19 cellular contexts compared by ENCODE assay signal in the genomic region with DNA sequence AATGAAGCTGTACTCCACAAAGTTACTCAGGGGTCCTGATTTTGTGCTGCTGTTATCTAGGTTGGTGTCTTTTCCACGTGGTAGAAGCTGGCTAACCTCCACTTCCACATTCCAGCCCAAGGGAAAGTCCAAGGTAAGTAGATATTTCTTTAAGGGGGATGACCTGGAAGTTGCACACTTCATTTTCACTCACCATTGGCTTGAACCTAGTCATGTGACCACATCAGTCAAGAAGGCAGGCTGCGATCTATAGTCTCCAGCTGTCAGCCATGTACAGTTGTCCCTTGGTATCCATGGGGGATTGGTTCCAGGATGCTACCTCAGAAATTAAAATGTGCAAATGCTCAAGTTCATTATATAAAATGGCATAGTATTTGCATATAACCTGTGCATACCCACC. TPM values are rescaled to one million over a fixed set of nuclear protein-coding genes. Genes with fewer than 3 reads are reported as not detected.
A peak's percentile ranks its signal among the peaks of the same experiment; 100 is the strongest.
DNase-seq lines count a peak whose midpoint lies in the region; ATAC-seq, FAIRE-seq and TF ChIP-seq lines count a peak whose summit lies in the region.
"Had no signal": no experiment of that assay in that cellular context is flagged by ENCODE, and none has a peak within 500 bp of the region (broad histone marks: within the 10 kb centered on the region; RNA-seq: fewer than 3 reads in every experiment).

No MANE protein-coding gene starts in this region.

- CTCF ChIA-PET in K562 (lab: Yijun Ruan, JAX; ENCODE audit: low intra/inter-chr PET ratio) = no interaction called here

- H2AFZ ChIP-seq in K562 (ENCODE audit: low read depth, low read length) = peak overlapping the region; percentile 62; the same call in 1 of the 2 replicates

- TF ChIP-seq POLR2A in K562 (conservative IDR thresholded peaks at IDR 0.05) (no peak), stomach (IDR thresholded peaks at IDR 0.05) (no peak)

- in situ Hi-C loops in K562 (cut with MboI) = no loop called here

- WGBS in K562 (ENCODE audit: insufficient coverage, low coverage, missing lambda C conversion rate) = 44% methylated on average over 2 of the region's 2 CpGs
- WGBS in stomach, 5 donors = 71 to 81% (median 79%) methylated on average over 2 of the region's 2 CpGs

- no peak for TF ChIP-seq EP300 in Ishikawa (IDR thresholded peaks at IDR 0.05; ENCODE audit: borderline replicate concordance)
- no peak for TF ChIP-seq EP300 in K562 (IDR thresholded peaks at IDR 0.05; ENCODE audit: low read length)
- no peak for TF ChIP-seq EP300 in stomach (IDR thresholded peaks at IDR 0.05)

- no TSS peak for BruUV-seq in K562 (replicated peaks; lab: Mats Ljungman, UMichigan)

- DNase-seq in K562 (ENCODE audit: extremely low read depth in 1 of 4, low spot score in 3 of 4) (peak in 1 of 4 experiments; percentile 23), urothelium cell line (ENCODE audit: low spot score) (no peak), stomach (no peak)
- DNase-seq: AML-193; Caco-2; Calu3; CD4-positive, alpha-beta T cell; CD8-positive, alpha-beta T cell; DMS79 treated with DMSO at 0.1 percent for 48 hours; GF-D8 had no signal

- H3K4me3 ChIP-seq in K562 (no peak overlapping the region), stomach (no peak overlapping the region)
- H3K4me3 ChIP-seq: A549; BLaER1 treated with 17β-estradiol and CSF1 and Interleukin-3, amounts not matched to agents 10 nM and 100 nM had no signal

- 0 out of 2 replicates have a peak, but pooled peaks cover 7% of the 10 kb centered on the region for H3K9me3 ChIP-seq in K562 (replicated peaks; ENCODE audit: control insufficient read depth, insufficient read depth, low read depth, low read length)
- H3K9me3 ChIP-seq in stomach = peaks cover 0 to 10% (median 0%) of the 10 kb centered on the region in 4 donors
- H3K9me3 ChIP-seq: A549, Caco-2 had no signal

- H3K27ac ChIP-seq in K562 (ENCODE audit: extremely low read depth, low read depth, low read length) (no peak overlapping the region), stomach (no peak overlapping the region)
- H3K27ac ChIP-seq: 22Rv1; A549; BLaER1 treated with 17β-estradiol and CSF1 and Interleukin-3, amounts not matched to agents 10 nM and 100 nM; C4-2B had no signal

- intact Hi-C loops in K562 (cut with micrococcal nuclease) = no loop called here
- intact Hi-C loops in stomach (cut with DNase I; ENCODE audit: low total_unique reads) = no loop called here

- no peak overlapping the region for H3K9ac ChIP-seq in K562 (ENCODE audit: insufficient read depth in 1 of 2, low read depth in 2 of 2, low read length in 2 of 2)
- H3K9ac ChIP-seq: BLaER1 treated with 17β-estradiol and CSF1 and Interleukin-3, amounts not matched to agents 10 nM and 100 nM had no signal

- POLR2A ChIA-PET in K562 (lab: Yijun Ruan, JAX) = no interaction called here

- no peaks in the 10 kb centered on the region for H4K20me1 ChIP-seq in K562 (replicated peaks; ENCODE audit: control insufficient read depth, insufficient read depth, low read length)
- H4K20me1 ChIP-seq: BLaER1 treated with 17β-estradiol and CSF1 and Interleukin-3, amounts not matched to agents 10 nM and 100 nM had no signal

- TF ChIP-seq RAD21 in Ishikawa (IDR thresholded peaks at IDR 0.05; ENCODE audit: low read depth) (no peak), K562 (CRISPR knock-in tag; conservative IDR thresholded peaks at IDR 0.05 in 1 of 2, IDR thresholded peaks at IDR 0.05 in 1 of 2) (no peak)

- H3K27me3 ChIP-seq in K562 (ENCODE audit: control insufficient read depth in 2 of 2, insufficient read depth in 2 of 2, low read length in 2 of 2) = no peaks in the 10 kb centered on the region
- no peaks in the 10 kb centered on the region for H3K27me3 ChIP-seq in stomach
- H3K27me3 ChIP-seq: BLaER1 treated with 17β-estradiol and CSF1 and Interleukin-3, amounts not matched to agents 10 nM and 100 nM had no signal

- peak; percentile 21; the same call in 1 of the 3 replicates for ATAC-seq in K562
- no peak for ATAC-seq in GM19452 (IDR thresholded peaks at IDR 0.05; ENCODE audit: unreplicated experiment)
- ATAC-seq: A549; CD8-positive, alpha-beta T cell had no signal

- FAIRE-seq in K562 (lab: Jason Lieb, UNC) = no peak
- FAIRE-seq in urothelium cell line (lab: Jason Lieb, UNC) = peak; percentile 90
- FAIRE-seq: A549, D721Med, GM12891, GM19239 had no signal

- H3K4me1 ChIP-seq in K562 (replicated peaks in 1 of 2; ENCODE audit: control insufficient read depth in 2 of 2, insufficient read depth in 2 of 2, low read length in 2 of 2) (peaks cover 3% of the 10 kb centered on the region in 2 experiments; a peak in 2 of 5 replicates), stomach (no peaks in the 10 kb centered on the region)
- H3K4me1 ChIP-seq: BLaER1 treated with 17β-estradiol and CSF1 and Interleukin-3, amounts not matched to agents 10 nM and 100 nM; Caco-2 had no signal

- no peaks in the 10 kb centered on the region for H3K79me2 ChIP-seq in K562 (ENCODE audit: control insufficient read depth, insufficient read depth, low read length)

- TF ChIP-seq CTCF in K562 (IDR thresholded peaks at IDR 0.05 in 2 of 3, conservative IDR thresholded peaks at IDR 0.05 in 1 of 3; ENCODE audit: insufficient read depth in 2 of 3, low read depth in 1 of 3, low read length in 3 of 3) = no peak
- no peak for TF ChIP-seq CTCF in stomach (IDR thresholded peaks at IDR 0.05)

- H3K4me2 ChIP-seq in K562 (ENCODE audit: insufficient read depth, low read length) = no peak overlapping the region
- H3K4me2 ChIP-seq: A549; BLaER1 treated with 17β-estradiol and CSF1 and Interleukin-3, amounts not matched to agents 10 nM and 100 nM had no signal

- H3K9me1 ChIP-seq in K562 (ENCODE audit: control insufficient read depth, insufficient read depth, low read length) = no peaks in the 10 kb centered on the region

- H3K36me3 ChIP-seq in K562 (ENCODE audit: control insufficient read depth, insufficient read depth, low read length) (no peaks in the 10 kb centered on the region), stomach (no peaks in the 10 kb centered on the region)
- H3K36me3 ChIP-seq: BLaER1 treated with 17β-estradiol and CSF1 and Interleukin-3, amounts not matched to agents 10 nM and 100 nM had no signal

TF ChIP-seq in Ishikawa, 13 proteins besides CTCF, POLR2A, EP300 and RAD21:
- TF ChIP-seq, protein P1, sequence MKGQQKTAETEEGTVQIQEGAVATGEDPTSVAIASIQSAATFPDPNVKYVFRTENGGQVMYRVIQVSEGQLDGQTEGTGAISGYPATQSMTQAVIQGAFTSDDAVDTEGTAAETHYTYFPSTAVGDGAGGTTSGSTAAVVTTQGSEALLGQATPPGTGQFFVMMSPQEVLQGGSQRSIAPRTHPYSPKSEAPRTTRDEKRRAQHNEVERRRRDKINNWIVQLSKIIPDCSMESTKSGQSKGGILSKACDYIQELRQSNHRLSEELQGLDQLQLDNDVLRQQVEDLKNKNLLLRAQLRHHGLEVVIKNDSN (IDR thresholded peaks at IDR 0.05) = peak; percentile 16; the same call in 1 of the 2 replicates
- no peak for TF ChIP-seq ZBTB7A (IDR thresholded peaks at IDR 0.05; ENCODE audit: low read depth)
- TF ChIP-seq, protein P2, sequence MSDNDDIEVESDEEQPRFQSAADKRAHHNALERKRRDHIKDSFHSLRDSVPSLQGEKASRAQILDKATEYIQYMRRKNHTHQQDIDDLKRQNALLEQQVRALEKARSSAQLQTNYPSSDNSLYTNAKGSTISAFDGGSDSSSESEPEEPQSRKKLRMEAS (IDR thresholded peaks at IDR 0.05) = no peak
TF ChIP-seq in Ishikawa: peak in this region for 1.

TF ChIP-seq in K562, 482 proteins besides CTCF, POLR2A, EP300 and RAD21 (continues in another document):
- TF ChIP-seq ZC3H4 (CRISPR knock-in tag; IDR thresholded peaks at IDR 0.05; ENCODE audit: borderline replicate concordance) = no peak
- no peak for TF ChIP-seq TCFL5 (CRISPR knock-in tag; conservative IDR thresholded peaks at IDR 0.05)
- TF ChIP-seq RBM22 (IDR thresholded peaks at IDR 0.05; ENCODE audit: low read depth, low read length, poor library complexity, severe bottlenecking) = no peak
- no peak for TF ChIP-seq SIN3B (IDR thresholded peaks at IDR 0.05; ENCODE audit: low read depth)
- TF ChIP-seq TOE1 (IDR thresholded peaks at IDR 0.05; ENCODE audit: borderline replicate concordance) = peak; percentile 79; the same call in 1 of the 2 replicates
- no peak for TF ChIP-seq TOE1 (CRISPR knock-in tag; IDR thresholded peaks at IDR 0.05; ENCODE audit: borderline replicate concordance, low read depth)
- TF ChIP-seq, protein P3, sequence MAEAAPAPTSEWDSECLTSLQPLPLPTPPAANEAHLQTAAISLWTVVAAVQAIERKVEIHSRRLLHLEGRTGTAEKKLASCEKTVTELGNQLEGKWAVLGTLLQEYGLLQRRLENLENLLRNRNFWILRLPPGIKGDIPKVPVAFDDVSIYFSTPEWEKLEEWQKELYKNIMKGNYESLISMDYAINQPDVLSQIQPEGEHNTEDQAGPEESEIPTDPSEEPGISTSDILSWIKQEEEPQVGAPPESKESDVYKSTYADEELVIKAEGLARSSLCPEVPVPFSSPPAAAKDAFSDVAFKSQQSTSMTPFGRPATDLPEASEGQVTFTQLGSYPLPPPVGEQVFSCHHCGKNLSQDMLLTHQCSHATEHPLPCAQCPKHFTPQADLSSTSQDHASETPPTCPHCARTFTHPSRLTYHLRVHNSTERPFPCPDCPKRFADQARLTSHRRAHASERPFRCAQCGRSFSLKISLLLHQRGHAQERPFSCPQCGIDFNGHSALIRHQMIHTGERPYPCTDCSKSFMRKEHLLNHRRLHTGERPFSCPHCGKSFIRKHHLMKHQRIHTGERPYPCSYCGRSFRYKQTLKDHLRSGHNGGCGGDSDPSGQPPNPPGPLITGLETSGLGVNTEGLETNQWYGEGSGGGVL (CRISPR knock-in tag; IDR thresholded peaks at IDR 0.05) = no peak

RNA-seq across cellular contexts. Expression of a gene that starts 31.9 kb away (rescaled TPM):
- 63.6 and 121 TPM in 2 replicates for total RNA-seq in K562 (2011; cell fraction: chromatin; rRNA removed; ENCODE audit: low replicate concordance)
- total RNA-seq in K562 (2011; cell fraction: nucleolus; rRNA removed) = 64.2 and 69.3 TPM in 2 replicates
- total RNA-seq in K562 (2011; cell fraction: nucleoplasm; rRNA removed) = 73.3 and 83.1 TPM in 2 replicates
- total RNA-seq in K562 (2014; rRNA removed) (40.1 and 65.8 TPM in 2 replicates), K562 (2014; rRNA removed; fragmentation: Illumina TruSeq; extraction: Trizol) (49.2 and 54.5 TPM in 2 replicates), K562 (2015; rRNA removed; fragmentation: Illumina TruSeq; extraction: Trizol) (43.5 and 47.9 TPM in 2 replicates), K562 (2021) (44.6 and 49.3 TPM in 2 replicates), stomach (10 to 100 TPM; 18.7 to 87.6 (median 52.5) TPM)
- polyA plus RNA-seq in K562 (2011; rRNA removed) (55.5 and 56.3 TPM in 2 replicates), K562 (2014; fragmentation: Illumina TruSeq; extraction: Trizol) (60.9 and 77.7 TPM in 2 replicates), K562 (2014; fragmentation: Nextera tagmentation; extraction: Ambion mirVana) (10 to 100 TPM; 16.1 to 18.0 TPM), K562 (2014; rRNA removed) (40.6 and 43.7 TPM in 2 replicates), stomach (10 to 100 TPM; 51.5 to 65.3 (median 57.9) TPM)
- polyA plus RNA-seq in K562 (2011; cell fraction: cytosol; rRNA removed) = 68.0 and 84.8 TPM in 2 replicates
- polyA plus RNA-seq in K562 (2011; cell fraction: nucleus; rRNA removed) = 110 and 144 TPM in 2 replicates
- 43.2 and 67.0 TPM in 2 replicates for polyA plus RNA-seq in K562 (2012)
- 62.8 and 65.0 TPM in 2 replicates for polyA minus RNA-seq in K562 (2011; rRNA and poly(A)+ RNA removed)
- 20.3 and 31.7 TPM in 2 replicates for polyA minus RNA-seq in K562 (2011; cell fraction: cytosol; rRNA and poly(A)+ RNA removed)
- polyA minus RNA-seq in K562 (2011; cell fraction: nucleus; rRNA and poly(A)+ RNA removed) = 54.0 and 105 TPM in 2 replicates
